ENCODE assay signal across 1 cellular context in genomic region chr17:60941028-60941427, GRCh38.
TF ChIP-seq lines count a peak whose summit lies in the region.

No MANE protein-coding gene starts in this region.

TF ChIP-seq in GM23338, 12 proteins besides CTCF, POLR2A, EP300 and RAD21 (continued from another document):
- TF ChIP-seq ZNF462 (CRISPR knock-in tag; IDR thresholded peaks at IDR 0.05) (no peak), EZH2phosphoT487 (IDR thresholded peaks at IDR 0.05; ENCODE audit: unreplicated experiment) (no peak)
